ENCODE assay signal across 1 cellular context in genomic region chr19:49017666-49018351, GRCh38.
TF ChIP-seq lines count a peak whose summit lies in the region.

No MANE protein-coding gene starts in this region.

TF ChIP-seq in HEK293, 187 proteins besides CTCF, POLR2A, EP300 and RAD21 (continued from another document):
- no peak for TF ChIP-seq ZNF580 (tag by site-specific recombination; IDR thresholded peaks at IDR 0.05)
- TF ChIP-seq YY2 (tag by site-specific recombination; IDR thresholded peaks at IDR 0.05) = no peak
- TF ChIP-seq ZFP41 (tag by site-specific recombination; IDR thresholded peaks at IDR 0.05; ENCODE audit: borderline replicate concordance) = no peak
- peak; percentile 26; the same call in 1 of the 2 replicates for TF ChIP-seq ZNF692 (tag by site-specific recombination; IDR thresholded peaks at IDR 0.05)
- no peak for TF ChIP-seq REPIN1 (tag by site-specific recombination; IDR thresholded peaks at IDR 0.05; ENCODE audit: low read depth)
- no peak for TF ChIP-seq ZNF10 (tag by site-specific recombination; IDR thresholded peaks at IDR 0.05)
- peak; percentile 49 for TF ChIP-seq GLIS1 (tag by site-specific recombination; IDR thresholded peaks at IDR 0.05)
- no peak for TF ChIP-seq HOXD13 (CRISPR knock-in tag; IDR thresholded peaks at IDR 0.05; ENCODE audit: borderline replicate concordance)
- TF ChIP-seq, protein P1, sequence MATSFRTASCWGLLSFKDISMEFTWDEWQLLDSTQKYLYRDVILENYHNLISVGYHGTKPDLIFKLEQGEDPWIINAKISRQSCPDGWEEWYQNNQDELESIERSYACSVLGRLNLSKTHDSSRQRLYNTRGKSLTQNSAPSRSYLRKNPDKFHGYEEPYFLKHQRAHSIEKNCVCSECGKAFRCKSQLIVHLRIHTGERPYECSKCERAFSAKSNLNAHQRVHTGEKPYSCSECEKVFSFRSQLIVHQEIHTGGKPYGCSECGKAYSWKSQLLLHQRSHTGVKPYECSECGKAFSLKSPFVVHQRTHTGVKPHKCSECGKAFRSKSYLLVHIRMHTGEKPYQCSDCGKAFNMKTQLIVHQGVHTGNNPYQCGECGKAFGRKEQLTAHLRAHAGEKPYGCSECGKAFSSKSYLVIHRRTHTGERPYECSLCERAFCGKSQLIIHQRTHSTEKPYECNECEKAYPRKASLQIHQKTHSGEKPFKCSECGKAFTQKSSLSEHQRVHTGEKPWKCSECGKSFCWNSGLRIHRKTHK (tag by site-specific recombination; IDR thresholded peaks at IDR 0.05) = no peak
- TF ChIP-seq TCF7L2 (IDR thresholded peaks at IDR 0.05; ENCODE audit: borderline replicate concordance, low read depth, low read length) = no peak
- no peak for TF ChIP-seq ZNF18 (tag by site-specific recombination; IDR thresholded peaks at IDR 0.05)
- no peak for TF ChIP-seq ZNF266 (tag by site-specific recombination; IDR thresholded peaks at IDR 0.05; ENCODE audit: low read depth)
- TF ChIP-seq ZFHX2 (tag by site-specific recombination; conservative IDR thresholded peaks at IDR 0.05) = peak; percentile 86
- TF ChIP-seq ZNF610 (tag by site-specific recombination; IDR thresholded peaks at IDR 0.05; ENCODE audit: borderline replicate concordance) = no peak; the same call in 1 of the 2 replicates
- no peak for TF ChIP-seq MZF1 (tag by site-specific recombination; IDR thresholded peaks at IDR 0.05; ENCODE audit: borderline replicate concordance)
- TF ChIP-seq ZNF677 (tag by site-specific recombination; IDR thresholded peaks at IDR 0.05) = no peak
- peak; percentile 85 for TF ChIP-seq ZIC2 (tag by site-specific recombination; IDR thresholded peaks at IDR 0.05)
- no peak for TF ChIP-seq ZNF138 (tag by site-specific recombination; IDR thresholded peaks at IDR 0.05; ENCODE audit: borderline replicate concordance)
- TF ChIP-seq SCRT1 (tag by site-specific recombination; IDR thresholded peaks at IDR 0.05; ENCODE audit: borderline replicate concordance) = no peak
- TF ChIP-seq ZNF596 (tag by site-specific recombination; IDR thresholded peaks at IDR 0.05) = no peak
- 0 out of 2 replicates have a peak, but pooled peaks have one; percentile 12 for TF ChIP-seq ZNF140 (tag by site-specific recombination; IDR thresholded peaks at IDR 0.05)
- TF ChIP-seq SP2 (tag by site-specific recombination; IDR thresholded peaks at IDR 0.05) = peak; percentile 78
- no peak for TF ChIP-seq KLF17 (tag by site-specific recombination; IDR thresholded peaks at IDR 0.05)
- TF ChIP-seq ZNF639 (tag by site-specific recombination; IDR thresholded peaks at IDR 0.05) = no peak
- no peak for TF ChIP-seq BCL6B (tag by site-specific recombination; IDR thresholded peaks at IDR 0.05)
- TF ChIP-seq HOXA7 (CRISPR knock-in tag; IDR thresholded peaks at IDR 0.05; ENCODE audit: borderline replicate concordance) = no peak
- TF ChIP-seq AEBP2 (tag by site-specific recombination; IDR thresholded peaks at IDR 0.05; ENCODE audit: borderline replicate concordance) = no peak
- no peak for TF ChIP-seq ZNF521 (tag by site-specific recombination; IDR thresholded peaks at IDR 0.05)
- no peak for TF ChIP-seq RBAK (tag by site-specific recombination; IDR thresholded peaks at IDR 0.05)
- no peak for TF ChIP-seq ZNF514 (tag by site-specific recombination; IDR thresholded peaks at IDR 0.05)
- peak; percentile 54; the same call in 1 of the 2 replicates for TF ChIP-seq KLF7 (tag by site-specific recombination; IDR thresholded peaks at IDR 0.05; ENCODE audit: borderline replicate concordance)
TF ChIP-seq in HEK293: peak in this region for 28.
